Comparison of ENCODE assay signal across 8 cellular contexts in genomic region chr9:75200892-75201470, GRCh38.
DNase-seq lines count a peak whose midpoint lies in the region; ATAC-seq and TF ChIP-seq lines count a peak whose summit lies in the region.

No MANE protein-coding gene starts in this region.

- H3K4me3 Mint-ChIP-seq in activated CD8-positive, alpha-beta T cell treated with anti-CD3 and anti-CD28 coated beads, Interleukin-2, amount 10 ng/mL, durations not matched to agents 7 days and 5 days: no peak overlapping the region
- no peak overlapping the region for H3K4me3 Mint-ChIP-seq in stimulated activated memory B cell treated with anti-CD40 and anti-IgM and Interleukin-4, amounts not matched to agents 10 μg/mL and 1 μg/mL and 100 μg/mL, for 72 hours

- H3K9me3 ChIP-seq in AG04450 (ENCODE audit: control insufficient read depth, insufficient read depth, low read length): no peaks in the 10 kb centered on the region
- H3K9me3 ChIP-seq in iPS DF 6.9 (ENCODE audit: control insufficient read depth, insufficient read depth, low read length): no peaks in the 10 kb centered on the region
- H3K9me3 ChIP-seq in transverse colon: no peaks in the 10 kb centered on the region

- peaks cover 2% of the 10 kb centered on the region for H3K27me3 Mint-ChIP-seq in activated CD8-positive, alpha-beta T cell treated with anti-CD3 and anti-CD28 coated beads, Interleukin-2, amount 10 ng/mL, durations not matched to agents 7 days and 5 days (ENCODE audit: low read depth)
- no peaks in the 10 kb centered on the region for H3K27me3 Mint-ChIP-seq in stimulated activated memory B cell treated with anti-CD40 and anti-IgM and Interleukin-4, amounts not matched to agents 10 μg/mL and 1 μg/mL and 100 μg/mL, for 72 hours

- H3K27me3 ChIP-seq in AG04450 (ENCODE audit: control insufficient read depth, insufficient read depth, low read length): no peaks in the 10 kb centered on the region
- H3K27me3 ChIP-seq in iPS DF 6.9 (ENCODE audit: control insufficient read depth, insufficient read depth, low read length): no peaks in the 10 kb centered on the region
- no peaks in the 10 kb centered on the region for H3K27me3 ChIP-seq in transverse colon

- no peak for ATAC-seq in activated CD8-positive, alpha-beta T cell treated with anti-CD3 and anti-CD28 coated beads, Interleukin-2, amount 10 ng/mL, durations not matched to agents 7 days and 5 days
- no peak for ATAC-seq in stimulated activated memory B cell treated with anti-CD40 and anti-IgM and Interleukin-4, amounts not matched to agents 10 μg/mL and 1 μg/mL and 100 μg/mL, for 72 hours

- H3K27ac ChIP-seq in AG04450 (ENCODE audit: low read depth, low read length): no peak overlapping the region
- H3K27ac ChIP-seq in iPS DF 6.9 (ENCODE audit: low read length): no peak overlapping the region
- H3K27ac ChIP-seq in transverse colon: no peak overlapping the region

- H3K4me1 ChIP-seq in iPS DF 6.9 (ENCODE audit: control insufficient read depth, insufficient read depth, low read length) (no peaks in the 10 kb centered on the region), transverse colon (no peaks in the 10 kb centered on the region)

- POLR2A ChIA-PET in AG04450 (lab: Yijun Ruan, JAX): no interaction called here
- POLR2A ChIA-PET in activated CD8-positive, alpha-beta T cell treated with anti-CD3 and anti-CD28 coated beads, Interleukin-2, amount 10 ng/mL, durations not matched to agents 7 days and 5 days (lab: Charles Lee): no interaction called here

- TF ChIP-seq EP300 in transverse colon (IDR thresholded peaks at IDR 0.05; ENCODE audit: low read depth): no peak

- no peaks in the 10 kb centered on the region for H3K36me3 ChIP-seq in iPS DF 6.9 (ENCODE audit: control insufficient read depth, insufficient read depth, low read length)
- no peaks in the 10 kb centered on the region for H3K36me3 ChIP-seq in transverse colon

- CTCF ChIA-PET in AG04450 (lab: Charles Lee): interaction anchor here (1.0 to 2.1 kb wide), 14 partner anchors 10 to 666 kb away, joined by 3 to 20 read pairs (median 4); no protein-coding TSS in a partner anchor
- CTCF ChIA-PET in activated CD8-positive, alpha-beta T cell treated with anti-CD3 and anti-CD28 coated beads, Interleukin-2, amount 10 ng/mL, durations not matched to agents 7 days and 5 days (lab: Charles Lee): interaction anchor here (0.8 to 2.3 kb wide), 11 partner anchors 10 to 1101 kb away, joined by 3 to 34 read pairs (median 4); no protein-coding TSS in a partner anchor

- intact Hi-C loops in transverse colon (cut with DNase I; ENCODE audit: low total_unique reads): no loop called here

- no CpG with 5 or more reads among the region's 1 CpG for WGBS in iPS DF 6.9 (ENCODE audit: insufficient coverage, insufficient read length)
- WGBS in transverse colon (ENCODE audit: low coverage in 1 of 2), 2 donors: 72 to 80% methylated on average over 1 of the region's 1 CpG

- no peak overlapping the region for H3K4me3 ChIP-seq in AG04450 (ENCODE audit: low read depth, low read length)
- no peak overlapping the region for H3K4me3 ChIP-seq in GM12875 (ENCODE audit: low read depth, low read length)
- H3K4me3 ChIP-seq in iPS DF 6.9 (ENCODE audit: low read length): no peak overlapping the region
- no peak overlapping the region for H3K4me3 ChIP-seq in transverse colon

- no peak overlapping the region for H3K27ac Mint-ChIP-seq in activated CD8-positive, alpha-beta T cell treated with anti-CD3 and anti-CD28 coated beads, Interleukin-2, amount 10 ng/mL, durations not matched to agents 7 days and 5 days
- H3K27ac Mint-ChIP-seq in stimulated activated memory B cell treated with anti-CD40 and anti-IgM and Interleukin-4, amounts not matched to agents 10 μg/mL and 1 μg/mL and 100 μg/mL, for 72 hours: no peak overlapping the region

- no peak for TF ChIP-seq POLR2A in transverse colon (IDR thresholded peaks at IDR 0.05)

- TF ChIP-seq CTCF in AG04450 (IDR thresholded peaks at IDR 0.05; ENCODE audit: low read depth, low read length) (peak; percentile 65), GM12875 (IDR thresholded peaks at IDR 0.05; ENCODE audit: borderline replicate concordance, insufficient read depth, low read depth, low read length) (peak; percentile 30; the same call in 1 of the 2 replicates), transverse colon (IDR thresholded peaks at IDR 0.05) (peak; percentile 49 to 77 (median 69))

- in situ Hi-C loops in transverse colon (cut with MboI; ENCODE audit: low pct_ligation_motif_present in 1 of 4, low pct_unique_long_range_greater_than_20kb in 1 of 4, low sequenced_read_pairs in 3 of 4): loop anchor here in 1 of 4 donors (5.0 kb wide), 1 partner anchor 36 kb away; no protein-coding TSS in a partner anchor

- no peaks in the 10 kb centered on the region for H3K36me3 Mint-ChIP-seq in activated CD8-positive, alpha-beta T cell treated with anti-CD3 and anti-CD28 coated beads, Interleukin-2, amount 10 ng/mL, durations not matched to agents 7 days and 5 days (ENCODE audit: low read depth)
- H3K36me3 Mint-ChIP-seq in stimulated activated memory B cell treated with anti-CD40 and anti-IgM and Interleukin-4, amounts not matched to agents 10 μg/mL and 1 μg/mL and 100 μg/mL, for 72 hours: no peaks in the 10 kb centered on the region

- H3K9me3 Mint-ChIP-seq in activated CD8-positive, alpha-beta T cell treated with anti-CD3 and anti-CD28 coated beads, Interleukin-2, amount 10 ng/mL, durations not matched to agents 7 days and 5 days (ENCODE audit: insufficient read depth): no peaks in the 10 kb centered on the region
- H3K9me3 Mint-ChIP-seq in stimulated activated memory B cell treated with anti-CD40 and anti-IgM and Interleukin-4, amounts not matched to agents 10 μg/mL and 1 μg/mL and 100 μg/mL, for 72 hours: no peaks in the 10 kb centered on the region

- H3K4me1 Mint-ChIP-seq in activated CD8-positive, alpha-beta T cell treated with anti-CD3 and anti-CD28 coated beads, Interleukin-2, amount 10 ng/mL, durations not matched to agents 7 days and 5 days (ENCODE audit: low read depth): no peaks in the 10 kb centered on the region
- H3K4me1 Mint-ChIP-seq in stimulated activated memory B cell treated with anti-CD40 and anti-IgM and Interleukin-4, amounts not matched to agents 10 μg/mL and 1 μg/mL and 100 μg/mL, for 72 hours: no peaks in the 10 kb centered on the region

- DNase-seq in AG04450 (ENCODE audit: low read depth, low spot score): no peak
- DNase-seq in NCI-H1092 treated with DMSO at 0.1 percent for 48 hours (lab: John Stamatoyannopoulos, UW): peak; percentile 11
- peak; percentile 31 for DNase-seq in activated CD8-positive, alpha-beta T cell treated with anti-CD3 and anti-CD28 coated beads, Interleukin-2, amount 10 ng/mL, durations not matched to agents 7 days and 5 days
- DNase-seq in iPS DF 6.9 (ENCODE audit: low read depth, low spot score): peak; percentile 29
- no peak for DNase-seq in transverse colon
- no peak for DNase-seq in NCI-H1048 (lab: John Stamatoyannopoulos, UW)

Comparison
In these comparisons a context has a peak if more than half of its experiments do, and no peak if none do; other contexts are left out.
1. DNase-seq: peak in NCI-H1092 treated with DMSO at 0.1 percent for 48 hours (single experiment), activated CD8-positive, alpha-beta T cell treated with anti-CD3 and anti-CD28 coated beads, Interleukin-2, amount 10 ng/mL, durations not matched to agents 7 days and 5 days (single experiment) and iPS DF 6.9 (single experiment); none in AG04450 (single experiment), transverse colon (single experiment) and NCI-H1048 (single experiment).
2. Peak in every context shown above with its lines, with median percentiles within 50 percentile points of each other: CTCF ChIP-seq.